8 cellular contexts compared by ENCODE assay signal in the genomic region with DNA sequence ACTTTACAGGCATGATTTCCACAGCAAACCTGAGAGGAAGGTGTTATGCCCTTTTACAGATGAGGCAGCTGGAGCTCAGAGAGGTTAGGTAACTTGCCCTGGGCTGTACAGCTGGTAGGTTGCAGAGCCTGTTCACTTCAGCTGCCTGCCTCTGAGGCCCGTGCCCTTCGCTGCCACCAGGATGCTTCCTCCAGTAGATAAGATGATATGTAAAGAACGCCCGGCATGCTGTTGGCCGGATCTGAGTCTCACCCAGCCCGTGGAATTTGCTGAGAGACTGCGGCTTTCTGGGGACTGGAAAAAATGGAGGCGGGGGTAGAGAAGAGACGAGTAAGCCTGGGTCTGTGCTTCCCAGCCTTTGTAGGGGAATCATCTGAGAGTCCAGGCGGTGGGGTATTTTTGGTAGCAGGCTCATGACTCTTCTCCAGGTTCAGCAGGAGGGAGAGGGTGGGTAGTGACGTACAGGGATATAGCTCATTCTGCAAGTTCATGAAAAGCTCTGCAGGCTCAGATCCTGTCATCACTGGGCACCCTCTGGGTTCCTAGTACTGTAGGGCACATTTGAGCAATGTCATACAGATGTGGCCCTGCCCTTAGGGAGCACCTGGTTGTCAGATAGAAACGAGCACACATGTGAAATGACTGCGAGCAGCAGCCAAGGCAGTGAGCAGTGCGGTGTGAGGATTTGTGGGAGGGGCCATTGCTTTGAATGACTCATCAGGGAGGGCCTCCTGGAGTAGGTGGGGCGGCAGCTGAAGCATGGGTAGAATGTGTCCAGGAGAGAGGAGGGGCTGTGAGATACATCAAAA.
DNase-seq lines count a peak whose midpoint lies in the region; ATAC-seq and TF ChIP-seq lines count a peak whose summit lies in the region.

No MANE protein-coding gene starts in this region.

- no peak overlapping the region for H3K4me2 ChIP-seq in PC-3 (ENCODE audit: low read length)

- POLR2A ChIA-PET in activated CD4-positive, alpha-beta T cell treated with anti-CD3 and anti-CD28 coated beads for 36 hours (lab: Charles Lee), result no interaction called here
- POLR2A ChIA-PET in PC-3 (lab: Charles Lee; ENCODE audit: unreplicated experiment), result no interaction called here
- POLR2A ChIA-PET in CD8-positive, alpha-beta memory T cell (lab: Charles Lee), result no interaction called here
- POLR2A ChIA-PET in naive thymus-derived CD8-positive, alpha-beta T cell (lab: Charles Lee), result no interaction called here

- H3K27ac Mint-ChIP-seq in activated CD4-positive, alpha-beta T cell treated with anti-CD3 and anti-CD28 coated beads for 36 hours, result no peak overlapping the region
- H3K27ac Mint-ChIP-seq in CD8-positive, alpha-beta memory T cell, result peak overlapping the region in 1 of 8 donors; percentile 25
- peak overlapping the region in 2 of 10 donors; percentile 20 to 62 for H3K27ac Mint-ChIP-seq in naive thymus-derived CD8-positive, alpha-beta T cell

- H3K9me3 ChIP-seq in PC-3 (ENCODE audit: low read length), result no peaks in the 10 kb centered on the region
- no peaks in the 10 kb centered on the region for H3K9me3 ChIP-seq in CD8-positive, alpha-beta memory T cell (ENCODE audit: low read length)
- no peaks in the 10 kb centered on the region for H3K9me3 ChIP-seq in sigmoid colon

- no peak for TF ChIP-seq EP300 in sigmoid colon (IDR thresholded peaks at IDR 0.05)

- no peak for TF ChIP-seq POLR2A in sigmoid colon (IDR thresholded peaks at IDR 0.05)

- BruUV-seq in PC-3 (replicated peaks; lab: Mats Ljungman, UMichigan), result no TSS peak

- peak; percentile 67 for DNase-seq in activated CD4-positive, alpha-beta T cell treated with anti-CD3 and anti-CD28 coated beads for 36 hours
- DNase-seq in activated CD4-positive, alpha-beta T cell treated with anti-CD3 and anti-CD28 coated beads for 1 hour, result no peak
- DNase-seq in PC-3, result peak; percentile 53
- peak; percentile 73 for DNase-seq in fibroblast of villous mesenchyme (ENCODE audit: low read depth)
- DNase-seq in stimulated activated CD4-positive, alpha-beta T cell treated with anti-CD3 and anti-CD28 coated beads, TNF-alpha, amount 100 ng/mL, for 48 hours (ENCODE audit: low read depth in 3 of 3), result peak in 2 of 3 donors; percentile 6 to 10
- DNase-seq in CD8-positive, alpha-beta memory T cell, result no peak
- no peak for DNase-seq in sigmoid colon
- no peak for DNase-seq in naive thymus-derived CD8-positive, alpha-beta T cell

- H3K4me1 ChIP-seq in PC-3 (ENCODE audit: insufficient read depth, low read length) (no peaks in the 10 kb centered on the region), sigmoid colon (peaks cover 0 to 29% (median 13%) of the 10 kb centered on the region in 4 donors)
- H3K4me1 ChIP-seq in CD8-positive, alpha-beta memory T cell (ENCODE audit: insufficient read depth, low read length), result no peaks in the 10 kb centered on the region

- no peaks in the 10 kb centered on the region for H3K9me2 ChIP-seq in PC-3 (replicated peaks; ENCODE audit: low read length)

- H4K20me1 ChIP-seq in PC-3 (ENCODE audit: low read length), result no peaks in the 10 kb centered on the region

- no peak overlapping the region for H3K4me3 ChIP-seq in PC-3 (ENCODE audit: low read length)
- H3K4me3 ChIP-seq in fibroblast of villous mesenchyme (ENCODE audit: low read depth, low read length), result peak overlapping the region; percentile 43
- no peak overlapping the region for H3K4me3 ChIP-seq in CD8-positive, alpha-beta memory T cell (ENCODE audit: low read length)
- H3K4me3 ChIP-seq in sigmoid colon, result no peak overlapping the region

- no peaks in the 10 kb centered on the region for H3K36me3 Mint-ChIP-seq in activated CD4-positive, alpha-beta T cell treated with anti-CD3 and anti-CD28 coated beads for 36 hours (ENCODE audit: low read depth)
- H3K36me3 Mint-ChIP-seq in CD8-positive, alpha-beta memory T cell, result no peaks in the 10 kb centered on the region
- H3K36me3 Mint-ChIP-seq in naive thymus-derived CD8-positive, alpha-beta T cell, result no peaks in the 10 kb centered on the region

- H3K27me3 ChIP-seq in PC-3 (ENCODE audit: low read length) (no peaks in the 10 kb centered on the region), sigmoid colon (no peaks in the 10 kb centered on the region)
- no peaks in the 10 kb centered on the region for H3K27me3 ChIP-seq in CD8-positive, alpha-beta memory T cell (ENCODE audit: insufficient read depth, low read length, poor library complexity, severe bottlenecking)

- no peaks in the 10 kb centered on the region for H3K9me3 Mint-ChIP-seq in activated CD4-positive, alpha-beta T cell treated with anti-CD3 and anti-CD28 coated beads for 36 hours (ENCODE audit: low read depth)
- H3K9me3 Mint-ChIP-seq in CD8-positive, alpha-beta memory T cell, result no peaks in the 10 kb centered on the region
- no peaks in the 10 kb centered on the region for H3K9me3 Mint-ChIP-seq in naive thymus-derived CD8-positive, alpha-beta T cell

- H3K27ac ChIP-seq in PC-3 (ENCODE audit: low read length) (no peak overlapping the region), sigmoid colon (no peak overlapping the region)
- H3K27ac ChIP-seq in CD8-positive, alpha-beta memory T cell (ENCODE audit: low read depth, low read length), result no peak overlapping the region

- ATAC-seq in activated CD4-positive, alpha-beta T cell treated with anti-CD3 and anti-CD28 coated beads for 36 hours, result peak; percentile 99
- peak; percentile 78 for ATAC-seq in PC-3
- ATAC-seq in naive thymus-derived CD8-positive, alpha-beta T cell, result no peak

- no peak overlapping the region for H3K4me3 Mint-ChIP-seq in activated CD4-positive, alpha-beta T cell treated with anti-CD3 and anti-CD28 coated beads for 36 hours
- H3K4me3 Mint-ChIP-seq in CD8-positive, alpha-beta memory T cell, result no peak overlapping the region
- no peak overlapping the region for H3K4me3 Mint-ChIP-seq in naive thymus-derived CD8-positive, alpha-beta T cell

- no peaks in the 10 kb centered on the region for H3K4me1 Mint-ChIP-seq in activated CD4-positive, alpha-beta T cell treated with anti-CD3 and anti-CD28 coated beads for 36 hours
- H3K4me1 Mint-ChIP-seq in CD8-positive, alpha-beta memory T cell, result no peaks in the 10 kb centered on the region
- no peaks in the 10 kb centered on the region for H3K4me1 Mint-ChIP-seq in naive thymus-derived CD8-positive, alpha-beta T cell

- no peaks in the 10 kb centered on the region for H3K27me3 Mint-ChIP-seq in activated CD4-positive, alpha-beta T cell treated with anti-CD3 and anti-CD28 coated beads for 36 hours
- H3K27me3 Mint-ChIP-seq in CD8-positive, alpha-beta memory T cell, result peaks cover 8 to 30% of the 10 kb centered on the region in 2 donors
- peaks cover 0 to 23% (median 0%) of the 10 kb centered on the region in 5 donors for H3K27me3 Mint-ChIP-seq in naive thymus-derived CD8-positive, alpha-beta T cell

- H2AFZ ChIP-seq in PC-3 (ENCODE audit: low read length), result no peak overlapping the region

- CTCF ChIA-PET in activated CD4-positive, alpha-beta T cell treated with anti-CD3 and anti-CD28 coated beads for 36 hours (lab: Charles Lee), result interaction anchor here (0.9 to 1.5 kb wide), 2 partner anchors 34 to 38 kb away, joined by 4 to 6 read pairs; no protein-coding TSS in a partner anchor
- CTCF ChIA-PET in PC-3 (lab: Charles Lee), result no interaction called here
- CTCF ChIA-PET in CD8-positive, alpha-beta memory T cell (lab: Charles Lee), result no interaction called here

- WGBS in sigmoid colon, 2 donors, result 68 to 74% methylated on average over 15 of the region's 15 CpGs

- no peak overlapping the region for H3K9ac ChIP-seq in PC-3 (ENCODE audit: low read length)

- no peak for TF ChIP-seq CTCF in PC-3 (conservative IDR thresholded peaks at IDR 0.05; ENCODE audit: low read depth, low read length)
- no peak for TF ChIP-seq CTCF in fibroblast of villous mesenchyme (IDR thresholded peaks at IDR 0.05; ENCODE audit: insufficient read depth, low read depth, low read length)
- TF ChIP-seq CTCF in sigmoid colon (IDR thresholded peaks at IDR 0.05), result no peak

- intact Hi-C loops in activated CD4-positive, alpha-beta T cell treated with anti-CD3 and anti-CD28 coated beads for 36 hours (cut with DNase I, micrococcal nuclease), result no loop called here
- intact Hi-C loops in PC-3 (cut with micrococcal nuclease) (no loop called here), sigmoid colon (cut with DNase I) (no loop called here)

- H3K79me2 ChIP-seq in PC-3 (ENCODE audit: low read length), result no peaks in the 10 kb centered on the region

- no peaks in the 10 kb centered on the region for H3F3A ChIP-seq in PC-3 (ENCODE audit: low read length, unreplicated experiment)

- H3K36me3 ChIP-seq in PC-3 (ENCODE audit: low read depth, low read length) (no peaks in the 10 kb centered on the region), sigmoid colon (no peaks in the 10 kb centered on the region)
- H3K36me3 ChIP-seq in CD8-positive, alpha-beta memory T cell (ENCODE audit: insufficient read depth, low read length), result no peaks in the 10 kb centered on the region

Comparison
In these comparisons a context has a peak if more than half of its experiments do, and no peak if none do; other contexts are left out.
1. DNase-seq: peak in activated CD4-positive, alpha-beta T cell treated with anti-CD3 and anti-CD28 coated beads for 36 hours (single experiment), PC-3 (single experiment), fibroblast of villous mesenchyme (single experiment) and stimulated activated CD4-positive, alpha-beta T cell treated with anti-CD3 and anti-CD28 coated beads, TNF-alpha, amount 100 ng/mL, for 48 hours (2 of 3); none in activated CD4-positive, alpha-beta T cell treated with anti-CD3 and anti-CD28 coated beads for 1 hour (single experiment), CD8-positive, alpha-beta memory T cell (0 of 5), sigmoid colon (single experiment) and naive thymus-derived CD8-positive, alpha-beta T cell (0 of 10).
2. ATAC-seq: peak in activated CD4-positive, alpha-beta T cell treated with anti-CD3 and anti-CD28 coated beads for 36 hours (single experiment) and PC-3 (single experiment); none in naive thymus-derived CD8-positive, alpha-beta T cell (0 of 2).